8 cellular contexts compared by ENCODE assay signal in the genomic region with DNA sequence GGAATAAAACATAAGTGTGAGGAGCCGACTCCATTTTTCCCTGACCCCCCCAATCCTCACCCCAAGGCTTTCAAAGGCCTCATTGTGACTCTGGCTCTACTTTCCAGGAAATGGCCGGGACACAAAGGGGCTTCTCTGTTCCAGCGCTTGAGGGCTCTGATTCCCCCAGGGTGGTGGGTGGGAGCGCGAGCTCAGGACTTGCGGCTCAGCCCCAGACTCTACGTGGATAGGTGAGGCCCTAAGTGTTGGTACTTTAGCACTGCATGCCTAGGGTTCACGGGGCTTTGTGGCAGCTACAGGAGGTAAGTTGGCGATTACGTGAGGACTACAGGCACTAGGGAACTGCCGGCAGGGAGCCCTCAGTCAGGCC. TPM values are rescaled to one million over a fixed set of nuclear protein-coding genes. Genes with fewer than 3 reads are reported as not detected.
DNase-seq lines count a peak whose midpoint lies in the region; ATAC-seq and TF ChIP-seq lines count a peak whose summit lies in the region.

No MANE protein-coding gene starts in this region.

- DNase-seq in GM12864 (ENCODE audit: low read depth) (no peak), Peyer's patch (peak in 1 of 3 donors; percentile 52), SIG-M5 treated with dmso at 0.1 percent for 504 hours (lab: John Stamatoyannopoulos, UW; ENCODE audit: unreplicated experiment) (no peak), LoVo (ENCODE audit: low spot score) (no peak)

- H3K4me3 ChIP-seq in GM12864 (ENCODE audit: low read depth, low read length) (peak overlapping the region; percentile 85), Peyer's patch (peak overlapping the region; percentile 84 to 92 (median 90)), endocrine pancreas (ENCODE audit: control insufficient read depth, insufficient read depth, low read length) (peak overlapping the region; percentile 76), muscle layer of duodenum (ENCODE audit: low read depth in 1 of 2, low read length in 2 of 2) (peak overlapping the region; percentile 79 to 85)

- TF ChIP-seq CTCF in GM12864 (IDR thresholded peaks at IDR 0.05; ENCODE audit: low read depth, low read length, missing control alignments) (no peak), Peyer's patch (IDR thresholded peaks at IDR 0.05) (no peak)

- H3K27ac ChIP-seq in Peyer's patch (peak overlapping the region; percentile 78 to 93 (median 86)), muscle layer of duodenum (ENCODE audit: low read length) (peak overlapping the region; percentile 96)

- H3K9me3 ChIP-seq in Peyer's patch (no peaks in the 10 kb centered on the region), endocrine pancreas (ENCODE audit: control insufficient read depth, low read length) (no peaks in the 10 kb centered on the region), muscle layer of duodenum (ENCODE audit: control insufficient read depth in 1 of 2, low read length in 2 of 2) (no peaks in the 10 kb centered on the region)

- ATAC-seq in HG03565 (IDR thresholded peaks at IDR 0.05; ENCODE audit: unreplicated experiment) (no peak), HG03460 (IDR thresholded peaks at IDR 0.05; ENCODE audit: unreplicated experiment) (no peak)

- no peak for TF ChIP-seq POLR2A in Peyer's patch (IDR thresholded peaks at IDR 0.05)

- H3K36me3 ChIP-seq in Peyer's patch (peaks cover 0 to 50% (median 0%) of the 10 kb centered on the region in 3 donors), endocrine pancreas (ENCODE audit: control insufficient read depth, insufficient read depth, low read length) (no peaks in the 10 kb centered on the region), muscle layer of duodenum (ENCODE audit: control insufficient read depth in 1 of 2, insufficient read depth in 2 of 2, low read length in 2 of 2) (peaks cover 24 to 27% of the 10 kb centered on the region in 2 donors)

- H3K27me3 ChIP-seq in Peyer's patch (no peaks in the 10 kb centered on the region), endocrine pancreas (ENCODE audit: control insufficient read depth, insufficient read depth, low read length) (no peaks in the 10 kb centered on the region), muscle layer of duodenum (ENCODE audit: low read depth, low read length) (no peaks in the 10 kb centered on the region)

- H3K9ac ChIP-seq in endocrine pancreas (ENCODE audit: control insufficient read depth, insufficient read depth, low read length) = peak overlapping the region; percentile 99

- peaks cover 0 to 15% (median 6%) of the 10 kb centered on the region in 4 donors for H3K4me1 ChIP-seq in Peyer's patch
- peaks cover 5% of the 10 kb centered on the region for H3K4me1 ChIP-seq in endocrine pancreas (ENCODE audit: control insufficient read depth, insufficient read depth, low read length)
- peaks cover 0 to 13% of the 10 kb centered on the region in 2 donors for H3K4me1 ChIP-seq in muscle layer of duodenum (ENCODE audit: control insufficient read depth in 1 of 2, insufficient read depth in 2 of 2, low read length in 2 of 2)

RNA-seq across cellular contexts. Expression of gene CNPY2, which starts 0.5 kb away (rescaled TPM):
- 100 to 1,000 TPM in 2 of 4 donors, 10 to 100 TPM in 2; 72.5 to 131 (median 91.0) TPM for total RNA-seq in Peyer's patch

RNA-seq across cellular contexts. Expression of gene CS, which starts 15.1 kb away (rescaled TPM):
- total RNA-seq in Peyer's patch = 100 to 1,000 TPM; 184 to 228 (median 203) TPM

RNA-seq across cellular contexts. Expression of gene PAN2, which starts 18.6 kb away (rescaled TPM):
- 100 to 1,000 TPM in 2 of 4 donors, 10 to 100 TPM in 2; 82.5 to 114 (median 95.4) TPM for total RNA-seq in Peyer's patch

RNA-seq across cellular contexts. Expression of gene IL23A, which starts 23.4 kb away (rescaled TPM):
- total RNA-seq in Peyer's patch = 1 to 10 TPM in 2 of 4 donors, not detected in 2; 3.1 to 5.8 TPM

RNA-seq across cellular contexts. Expression of gene STAT2, which starts 44.7 kb away (rescaled TPM):
- 100 to 1,000 TPM; 100 to 355 (median 164) TPM for total RNA-seq in Peyer's patch
